1 cellular context compared by ENCODE assay signal in the genomic region with DNA sequence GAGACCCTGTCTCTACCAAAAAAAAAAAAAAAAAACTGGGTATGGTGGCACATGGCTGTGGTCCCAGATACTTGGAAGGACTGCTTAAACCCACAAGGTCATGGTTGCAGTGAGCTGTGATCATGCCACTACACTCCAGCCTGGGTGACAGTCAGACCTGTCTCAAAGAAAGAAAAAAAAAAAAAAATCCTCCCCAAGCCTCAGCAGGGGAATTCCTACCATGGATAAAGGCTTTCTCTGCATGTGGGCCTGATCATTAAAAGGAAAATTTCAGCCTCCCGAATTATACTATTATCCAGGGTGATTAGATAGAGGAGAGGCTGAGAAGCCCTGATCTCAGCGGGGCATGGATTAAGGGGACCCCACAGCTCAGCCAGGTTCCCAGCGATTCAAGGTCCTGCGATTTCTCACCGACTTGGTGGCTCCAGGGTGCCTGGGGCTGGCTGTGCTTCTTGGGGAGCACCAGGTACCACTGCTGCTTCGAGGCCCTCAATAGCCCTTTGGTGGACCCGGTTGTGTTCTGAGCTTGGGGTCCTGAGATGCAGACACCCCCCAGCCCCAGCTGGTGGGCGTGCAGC.
TF ChIP-seq lines count a peak whose summit lies in the region.

No MANE protein-coding gene starts in this region.

TF ChIP-seq in IMR-90, 13 proteins besides CTCF, POLR2A, EP300 and RAD21:
- TF ChIP-seq FOS (IDR thresholded peaks at IDR 0.05; ENCODE audit: low read depth, low read length) = no peak
- no peak for TF ChIP-seq SMC3 (IDR thresholded peaks at IDR 0.05; ENCODE audit: low read depth, low read length)
- no peak for TF ChIP-seq RCOR1 (IDR thresholded peaks at IDR 0.05; ENCODE audit: insufficient replicate concordance, low read length)
- TF ChIP-seq MXI1 (IDR thresholded peaks at IDR 0.05; ENCODE audit: borderline replicate concordance, low read depth, low read length) = no peak
- TF ChIP-seq CHD1 (IDR thresholded peaks at IDR 0.05; ENCODE audit: low read depth, low read length) = no peak
- TF ChIP-seq NFE2L2 (IDR thresholded peaks at IDR 0.05; ENCODE audit: low read depth, low read length) = no peak
- no peak for TF ChIP-seq CEBPB (IDR thresholded peaks at IDR 0.05; ENCODE audit: low read depth, low read length)
- TF ChIP-seq MAFK (IDR thresholded peaks at IDR 0.05; ENCODE audit: low read depth, low read length) = no peak
- TF ChIP-seq MAZ (IDR thresholded peaks at IDR 0.05; ENCODE audit: borderline replicate concordance, low read depth, low read length) = no peak
- TF ChIP-seq, protein P1, sequence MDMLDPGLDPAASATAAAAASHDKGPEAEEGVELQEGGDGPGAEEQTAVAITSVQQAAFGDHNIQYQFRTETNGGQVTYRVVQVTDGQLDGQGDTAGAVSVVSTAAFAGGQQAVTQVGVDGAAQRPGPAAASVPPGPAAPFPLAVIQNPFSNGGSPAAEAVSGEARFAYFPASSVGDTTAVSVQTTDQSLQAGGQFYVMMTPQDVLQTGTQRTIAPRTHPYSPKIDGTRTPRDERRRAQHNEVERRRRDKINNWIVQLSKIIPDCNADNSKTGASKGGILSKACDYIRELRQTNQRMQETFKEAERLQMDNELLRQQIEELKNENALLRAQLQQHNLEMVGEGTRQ (IDR thresholded peaks at IDR 0.05; ENCODE audit: low read depth, low read length) = no peak
- TF ChIP-seq RFX5 (IDR thresholded peaks at IDR 0.05; ENCODE audit: low read depth, low read length) = no peak
- TF ChIP-seq BHLHE40 (IDR thresholded peaks at IDR 0.05; ENCODE audit: low read depth, low read length) = no peak
- TF ChIP-seq, protein P2, sequence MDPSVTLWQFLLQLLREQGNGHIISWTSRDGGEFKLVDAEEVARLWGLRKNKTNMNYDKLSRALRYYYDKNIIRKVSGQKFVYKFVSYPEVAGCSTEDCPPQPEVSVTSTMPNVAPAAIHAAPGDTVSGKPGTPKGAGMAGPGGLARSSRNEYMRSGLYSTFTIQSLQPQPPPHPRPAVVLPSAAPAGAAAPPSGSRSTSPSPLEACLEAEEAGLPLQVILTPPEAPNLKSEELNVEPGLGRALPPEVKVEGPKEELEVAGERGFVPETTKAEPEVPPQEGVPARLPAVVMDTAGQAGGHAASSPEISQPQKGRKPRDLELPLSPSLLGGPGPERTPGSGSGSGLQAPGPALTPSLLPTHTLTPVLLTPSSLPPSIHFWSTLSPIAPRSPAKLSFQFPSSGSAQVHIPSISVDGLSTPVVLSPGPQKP (IDR thresholded peaks at IDR 0.05; ENCODE audit: borderline replicate concordance, low read depth, low read length) = no peak
TF ChIP-seq in IMR-90: peak in this region for 0.
